Comparison of ENCODE assay signal across 8 cellular contexts in genomic region chr11:95699631-95700470, GRCh38.
A peak's percentile ranks its signal among the peaks of the same experiment; 100 is the strongest.
DNase-seq lines count a peak whose midpoint lies in the region; ATAC-seq, FAIRE-seq and TF ChIP-seq lines count a peak whose summit lies in the region.

No MANE protein-coding gene starts in this region.

- peak overlapping the region; percentile 23 for H3K27ac Mint-ChIP-seq in astrocyte (ENCODE audit: unreplicated experiment)
- H3K27ac Mint-ChIP-seq in WTC11 = no peak overlapping the region

- H3K4me1 ChIP-seq in astrocyte (ENCODE audit: insufficient read depth, low read length) = peaks cover 14% of the 10 kb centered on the region

- H3K9ac ChIP-seq in astrocyte (ENCODE audit: low read length) = no peak overlapping the region

- no peaks in the 10 kb centered on the region for H4K20me1 ChIP-seq in astrocyte (ENCODE audit: insufficient read depth, low read length)

- no peaks in the 10 kb centered on the region for H3K27me3 ChIP-seq in astrocyte (ENCODE audit: insufficient read depth, low read length)

- H3K4me1 Mint-ChIP-seq in astrocyte (ENCODE audit: low read depth, unreplicated experiment) (peaks cover 15% of the 10 kb centered on the region), WTC11 (peaks cover 10% of the 10 kb centered on the region)

- no peak overlapping the region for H3K4me3 ChIP-seq in astrocyte (ENCODE audit: insufficient read depth, low read depth, low read length)
- peak overlapping the region in 1 of 7 experiments; percentile 1 for H3K4me3 ChIP-seq in skin epidermis

- no peaks in the 10 kb centered on the region for H3K36me3 ChIP-seq in astrocyte (ENCODE audit: insufficient read depth, low read length)

- no peak overlapping the region for H3K4me3 Mint-ChIP-seq in astrocyte (ENCODE audit: unreplicated experiment)
- H3K4me3 Mint-ChIP-seq in WTC11 = no peak overlapping the region

- peak; percentile 34 for FAIRE-seq in astrocyte (lab: Jason Lieb, UNC)

- no peak overlapping the region for H2AFZ ChIP-seq in astrocyte (ENCODE audit: low read depth, low read length)

- H3K27ac ChIP-seq in astrocyte (ENCODE audit: low read depth, low read length) (no peak overlapping the region), skin epidermis (peak overlapping the region in 18 of 21 experiments; percentile 24 to 87 (median 58))

- peak overlapping the region; percentile 13 for H3K4me2 ChIP-seq in astrocyte (ENCODE audit: low read length)

- CTCF ChIA-PET in WTC11 (lab: Charles Lee) = interaction anchor here (0.9 to 2.7 kb wide), 2 partner anchors 541 to 545 kb away, joined by 3 to 11 read pairs; no protein-coding TSS in a partner anchor

- H3K9me3 Mint-ChIP-seq in astrocyte (ENCODE audit: unreplicated experiment) = no peaks in the 10 kb centered on the region
- H3K9me3 Mint-ChIP-seq in WTC11 = no peaks in the 10 kb centered on the region

- H3K36me3 Mint-ChIP-seq in astrocyte (ENCODE audit: low read depth, unreplicated experiment) (no peaks in the 10 kb centered on the region), WTC11 (no peaks in the 10 kb centered on the region)

- POLR2A ChIA-PET in WTC11 (lab: Charles Lee) = no interaction called here

- H3K27me3 Mint-ChIP-seq in astrocyte (ENCODE audit: low read depth, unreplicated experiment) (no peaks in the 10 kb centered on the region), WTC11 (ENCODE audit: low read depth) (no peaks in the 10 kb centered on the region)

- H3K79me2 ChIP-seq in astrocyte (ENCODE audit: insufficient read depth, low read length) = no peaks in the 10 kb centered on the region

- no peak for TF ChIP-seq CTCF in astrocyte (IDR thresholded peaks at IDR 0.05; ENCODE audit: insufficient read depth, low read depth, low read length)
- no peak for TF ChIP-seq CTCF in WTC11 (IDR thresholded peaks at IDR 0.05)

- H3K9me3 ChIP-seq in astrocyte (ENCODE audit: insufficient read depth, low read depth, low read length) = no peaks in the 10 kb centered on the region

- DNase-seq in astrocyte (ENCODE audit: low read depth) (peak; percentile 50), cortex of kidney (lab: John Stamatoyannopoulos, UW) (no peak), AG08396 (ENCODE audit: low spot score) (no peak), occipital lobe (lab: John Stamatoyannopoulos, UW) (no peak), WTC11 (ENCODE audit: low spot score) (no peak)

- ATAC-seq in GM19043 (IDR thresholded peaks at IDR 0.05; ENCODE audit: low read depth, unreplicated experiment) (peak; percentile 35), HG03159 (IDR thresholded peaks at IDR 0.05; ENCODE audit: unreplicated experiment) (peak; percentile 60), WTC11 (no peak)

TF ChIP-seq in WTC11, 78 proteins besides CTCF, POLR2A, EP300 and RAD21:
- TF ChIP-seq IRF1 (CRISPR knock-in tag; IDR thresholded peaks at IDR 0.05) (no peak), ZNF263 (CRISPR knock-in tag; IDR thresholded peaks at IDR 0.05; ENCODE audit: low read depth) (no peak), ELF4 (CRISPR knock-in tag; IDR thresholded peaks at IDR 0.05; ENCODE audit: low read depth) (no peak), CREB1 (CRISPR knock-in tag; IDR thresholded peaks at IDR 0.05) (no peak), GTF2I (CRISPR knock-in tag; conservative IDR thresholded peaks at IDR 0.05) (no peak)
